In genomic region chr3:71399478-71399877, GRCh38 we compare ENCODE assay signal across 18 cellular contexts.
A peak's percentile ranks its signal among the peaks of the same experiment; 100 is the strongest.
DNase-seq lines count a peak whose midpoint lies in the region; ATAC-seq, FAIRE-seq and TF ChIP-seq lines count a peak whose summit lies in the region.
"Had no signal": no experiment of that assay in that cellular context is flagged by ENCODE, and none has a peak within 500 bp of the region (broad histone marks: within the 10 kb centered on the region; RNA-seq: fewer than 3 reads in every experiment).

No MANE protein-coding gene starts in this region.

- POLR2A ChIA-PET in activated CD4-positive, alpha-beta T cell treated with anti-CD3 and anti-CD28 coated beads for 36 hours (lab: Charles Lee), result no interaction called here
- POLR2A ChIA-PET in naive thymus-derived CD4-positive, alpha-beta T cell (lab: Charles Lee), result interaction anchor here (0.7 to 1.4 kb wide), 2 partner anchors 11 to 27 kb away, joined by 5 to 6 read pairs; no protein-coding TSS in a partner anchor

- no peaks in the 10 kb centered on the region for H3K9me3 Mint-ChIP-seq in activated CD4-positive, alpha-beta T cell treated with anti-CD3 and anti-CD28 coated beads for 36 hours (ENCODE audit: low read depth)
- H3K9me3 Mint-ChIP-seq in activated naive CD8-positive, alpha-beta T cell treated with anti-CD3 and anti-CD28 coated beads, Interleukin-2, amount 50 U/mL, for 24 hours, result no peaks in the 10 kb centered on the region
- no peaks in the 10 kb centered on the region for H3K9me3 Mint-ChIP-seq in naive thymus-derived CD4-positive, alpha-beta T cell
- no peaks in the 10 kb centered on the region for H3K9me3 Mint-ChIP-seq in nephron progenitor cell
- H3K9me3 Mint-ChIP-seq: H9 had no signal

- intact Hi-C loops in activated CD4-positive, alpha-beta T cell treated with anti-CD3 and anti-CD28 coated beads for 36 hours (cut with DNase I, micrococcal nuclease), result no loop called here
- intact Hi-C loops in naive thymus-derived CD4-positive, alpha-beta T cell (cut with micrococcal nuclease), result loop anchor here (2.0 to 10.0 kb wide), 7 partner anchors 13 to 335 kb away; partner anchors contain the start of gene FOXP1 (in 1 of the 2)
- intact Hi-C loops in prostate gland (cut with DNase I), result no loop called here

- no peak overlapping the region for H3K4me3 ChIP-seq in naive thymus-derived CD4-positive, alpha-beta T cell (ENCODE audit: low read length)
- H3K4me3 ChIP-seq in prostate gland, result no peak overlapping the region

- H3K36me3 ChIP-seq in naive thymus-derived CD4-positive, alpha-beta T cell (ENCODE audit: control insufficient read depth in 2 of 3, insufficient read depth in 3 of 3, low read length in 3 of 3), result no peaks in the 10 kb centered on the region
- no peaks in the 10 kb centered on the region for H3K36me3 ChIP-seq in prostate gland

- H3K27me3 ChIP-seq in naive thymus-derived CD4-positive, alpha-beta T cell (ENCODE audit: control insufficient read depth in 2 of 2, insufficient read depth in 2 of 2, low read length in 2 of 2), result no peaks in the 10 kb centered on the region
- H3K27me3 ChIP-seq in prostate gland (replicated peaks; ENCODE audit: insufficient read depth), result no peaks in the 10 kb centered on the region

- no peaks in the 10 kb centered on the region for H3K9me3 ChIP-seq in naive thymus-derived CD4-positive, alpha-beta T cell (ENCODE audit: control insufficient read depth in 2 of 3, low read length in 3 of 3)
- H3K9me3 ChIP-seq in prostate gland, result no peaks in the 10 kb centered on the region

- peak overlapping the region; percentile 32 for H3K27ac Mint-ChIP-seq in activated CD4-positive, alpha-beta T cell treated with anti-CD3 and anti-CD28 coated beads for 36 hours
- peak overlapping the region; percentile 57 for H3K27ac Mint-ChIP-seq in activated naive CD8-positive, alpha-beta T cell treated with anti-CD3 and anti-CD28 coated beads, Interleukin-2, amount 50 U/mL, for 24 hours
- peak overlapping the region in 8 of 9 donors; percentile 81 to 98 (median 92) for H3K27ac Mint-ChIP-seq in naive thymus-derived CD4-positive, alpha-beta T cell
- H3K27ac Mint-ChIP-seq in nephron progenitor cell, result no peak overlapping the region
- H3K27ac Mint-ChIP-seq: H9 had no signal

- peaks cover 83% of the 10 kb centered on the region for H3K4me1 Mint-ChIP-seq in activated CD4-positive, alpha-beta T cell treated with anti-CD3 and anti-CD28 coated beads for 36 hours
- H3K4me1 Mint-ChIP-seq in activated naive CD8-positive, alpha-beta T cell treated with anti-CD3 and anti-CD28 coated beads, Interleukin-2, amount 50 U/mL, for 24 hours, result peaks cover 86% of the 10 kb centered on the region
- peaks cover 18 to 97% (median 87%) of the 10 kb centered on the region in 7 donors for H3K4me1 Mint-ChIP-seq in naive thymus-derived CD4-positive, alpha-beta T cell
- H3K4me1 Mint-ChIP-seq in nephron progenitor cell, result peaks cover 60% of the 10 kb centered on the region

- DNase-seq in activated CD4-positive, alpha-beta T cell treated with anti-CD3 and anti-CD28 coated beads for 36 hours, result no peak
- no peak for DNase-seq in activated CD4-positive, alpha-beta T cell treated with anti-CD3 and anti-CD28 coated beads, Interleukin-2, amount 50 U/mL, for 48 hours
- no peak for DNase-seq in GM12891 (ENCODE audit: insufficient read length, low spot score)
- no peak for DNase-seq in activated naive CD8-positive, alpha-beta T cell treated with anti-CD3 and anti-CD28 coated beads, Interleukin-2, amount 50 U/mL, for 24 hours
- no peak for DNase-seq in naive thymus-derived CD4-positive, alpha-beta T cell
- no peak for DNase-seq in nephron progenitor cell
- no peak for DNase-seq in prostate gland (ENCODE audit: low spot score)
- no peak for DNase-seq in DMS53 treated with DMSO at 0.1 percent for 48 hours (lab: John Stamatoyannopoulos, UW; ENCODE audit: unreplicated experiment)
- DNase-seq: DMS 273 treated with DMSO at 0.1 percent for 48 hours; EL; H9; NCI-H1436; NCI-H2029; NCI-H2171; NCI-H446; NK-92 treated with Interleukin-12 subunit alpha and Interleukin-12 subunit beta, amount 100 ng/mL, for 24 hours; SHP77 had no signal

- 94% methylated on average over 3 of the region's 3 CpGs for WGBS in prostate gland

- no peak overlapping the region for H3K4me3 Mint-ChIP-seq in activated CD4-positive, alpha-beta T cell treated with anti-CD3 and anti-CD28 coated beads for 36 hours
- H3K4me3 Mint-ChIP-seq in activated naive CD8-positive, alpha-beta T cell treated with anti-CD3 and anti-CD28 coated beads, Interleukin-2, amount 50 U/mL, for 24 hours, result peak overlapping the region; percentile 42
- H3K4me3 Mint-ChIP-seq in naive thymus-derived CD4-positive, alpha-beta T cell, result peak overlapping the region in 9 of 10 donors; percentile 53 to 80 (median 63)
- H3K4me3 Mint-ChIP-seq in nephron progenitor cell, result no peak overlapping the region
- H3K4me3 Mint-ChIP-seq: H9 had no signal

- H3K27me3 Mint-ChIP-seq in activated CD4-positive, alpha-beta T cell treated with anti-CD3 and anti-CD28 coated beads for 36 hours, result peaks cover 2% of the 10 kb centered on the region
- H3K27me3 Mint-ChIP-seq in activated naive CD8-positive, alpha-beta T cell treated with anti-CD3 and anti-CD28 coated beads, Interleukin-2, amount 50 U/mL, for 24 hours, result no peaks in the 10 kb centered on the region
- H3K27me3 Mint-ChIP-seq in naive thymus-derived CD4-positive, alpha-beta T cell, result peaks cover 0 to 40% (median 0%) of the 10 kb centered on the region in 5 donors
- H3K27me3 Mint-ChIP-seq in nephron progenitor cell (ENCODE audit: low read depth, poor library complexity), result peaks cover 3% of the 10 kb centered on the region

- TF ChIP-seq POLR2A in GM12891 (IDR thresholded peaks at IDR 0.05; ENCODE audit: low read depth, low read length), result no peak
- no peak for TF ChIP-seq POLR2A in prostate gland (IDR thresholded peaks at IDR 0.05)

- no peak for TF ChIP-seq CTCF in nephron progenitor cell (IDR thresholded peaks at IDR 0.05)
- no peak for TF ChIP-seq CTCF in prostate gland (IDR thresholded peaks at IDR 0.05)

- peaks cover 7% of the 10 kb centered on the region for H3K36me3 Mint-ChIP-seq in activated CD4-positive, alpha-beta T cell treated with anti-CD3 and anti-CD28 coated beads for 36 hours (ENCODE audit: low read depth)
- H3K36me3 Mint-ChIP-seq in activated naive CD8-positive, alpha-beta T cell treated with anti-CD3 and anti-CD28 coated beads, Interleukin-2, amount 50 U/mL, for 24 hours (ENCODE audit: low read depth), result peaks cover 3% of the 10 kb centered on the region
- H3K36me3 Mint-ChIP-seq in naive thymus-derived CD4-positive, alpha-beta T cell, result peaks cover 0 to 21% (median 14%) of the 10 kb centered on the region in 5 donors
- peaks cover 13% of the 10 kb centered on the region for H3K36me3 Mint-ChIP-seq in nephron progenitor cell (ENCODE audit: low read depth)

- CTCF ChIA-PET in activated CD4-positive, alpha-beta T cell treated with anti-CD3 and anti-CD28 coated beads for 36 hours (lab: Charles Lee), result interaction anchor here (1.6 to 3.0 kb wide), 3 partner anchors 10 to 39 kb away, joined by 5 to 16 read pairs (median 7); no protein-coding TSS in a partner anchor
- CTCF ChIA-PET in naive thymus-derived CD4-positive, alpha-beta T cell (lab: Charles Lee), result interaction anchor here (1.7 kb wide), 1 partner anchor 16 kb away, joined by 4 read pairs; no protein-coding TSS in a partner anchor

- ATAC-seq in activated CD4-positive, alpha-beta T cell treated with anti-CD3 and anti-CD28 coated beads for 36 hours, result no peak
- no peak for ATAC-seq in activated naive CD8-positive, alpha-beta T cell treated with anti-CD3 and anti-CD28 coated beads, Interleukin-2, amount 50 U/mL, for 24 hours
- no peak for ATAC-seq in naive thymus-derived CD4-positive, alpha-beta T cell

- peak overlapping the region; percentile 86 for H3K27ac ChIP-seq in naive thymus-derived CD4-positive, alpha-beta T cell (ENCODE audit: low read depth, low read length)
- H3K27ac ChIP-seq in prostate gland, result no peak overlapping the region
- H3K27ac ChIP-seq: 22Rv1 had no signal

- peaks cover 29 to 81% of the 10 kb centered on the region in 2 donors for H3K4me1 ChIP-seq in naive thymus-derived CD4-positive, alpha-beta T cell (ENCODE audit: control insufficient read depth in 2 of 2, insufficient read depth in 2 of 2, low read length in 2 of 2)
- H3K4me1 ChIP-seq in prostate gland (replicated peaks), result no peaks in the 10 kb centered on the region

- peak; percentile 54 for FAIRE-seq in GM12891 (lab: Jason Lieb, UNC)

TF ChIP-seq in GM12891, 5 proteins besides CTCF, POLR2A, EP300 and RAD21:
- TF ChIP-seq POU2F2 (IDR thresholded peaks at IDR 0.05; ENCODE audit: low read depth, low read length) (no peak), POLR2AphosphoS5 (IDR thresholded peaks at IDR 0.05; ENCODE audit: low read depth, low read length) (no peak), TAF1 (IDR thresholded peaks at IDR 0.05; ENCODE audit: low read depth, low read length) (no peak), PAX5 (IDR thresholded peaks at IDR 0.05; ENCODE audit: insufficient read depth, low read length, severe bottlenecking) (no peak), SPI1 (IDR thresholded peaks at IDR 0.05; ENCODE audit: low read depth, low read length) (no peak)

Comparison
In these comparisons a context has a peak if more than half of its experiments do, and no peak if none do; other contexts are left out.
1. H3K4me3 Mint-ChIP-seq: peak in activated naive CD8-positive, alpha-beta T cell treated with anti-CD3 and anti-CD28 coated beads, Interleukin-2, amount 50 U/mL, for 24 hours (single experiment) and naive thymus-derived CD4-positive, alpha-beta T cell (9 of 10); none in activated CD4-positive, alpha-beta T cell treated with anti-CD3 and anti-CD28 coated beads for 36 hours (single experiment) and nephron progenitor cell (single experiment).
2. intact Hi-C loops: an anchor here in naive thymus-derived CD4-positive, alpha-beta T cell (2.0 to 10.0 kb wide); none called in activated CD4-positive, alpha-beta T cell treated with anti-CD3 and anti-CD28 coated beads for 36 hours and prostate gland.